In the genomic region with DNA sequence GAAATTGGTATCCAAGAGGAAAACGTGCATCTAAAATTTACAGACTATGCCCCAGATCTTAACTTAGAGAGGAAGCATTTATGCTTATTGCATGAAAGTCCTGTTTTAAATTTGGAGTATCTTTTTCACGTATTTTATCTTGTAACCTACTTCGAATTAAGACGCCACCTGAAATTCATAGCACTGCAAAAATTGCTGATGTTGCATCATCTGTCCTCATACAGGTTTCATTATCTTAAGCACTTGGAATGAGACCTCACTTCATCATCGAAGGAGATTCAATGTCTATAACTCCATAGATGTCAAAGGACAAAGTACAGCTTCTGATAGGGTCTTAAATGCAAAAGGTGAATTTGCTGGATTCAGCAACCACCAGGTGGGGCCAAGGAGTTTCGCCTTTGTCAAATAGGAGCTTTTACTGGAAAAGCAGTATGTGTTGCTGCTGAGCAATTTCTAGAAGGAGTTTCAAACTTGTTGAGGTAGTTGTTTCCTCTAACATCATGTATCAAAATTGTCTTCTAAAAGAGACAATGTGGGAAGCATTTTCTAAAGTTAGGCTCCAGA, we compare ENCODE assay signal across 7 cellular contexts.
A peak's percentile ranks its signal among the peaks of the same experiment; 100 is the strongest.
DNase-seq lines count a peak whose midpoint lies in the region; ATAC-seq, FAIRE-seq and TF ChIP-seq lines count a peak whose summit lies in the region.

No MANE protein-coding gene starts in this region.

- no peaks in the 10 kb centered on the region for H4K20me1 ChIP-seq in K562 (replicated peaks; ENCODE audit: control insufficient read depth, insufficient read depth, low read length)

- WGBS in K562 (ENCODE audit: insufficient coverage, low coverage, missing lambda C conversion rate) = 1% methylated on average over 6 of the region's 6 CpGs
- WGBS in gastroesophageal sphincter (ENCODE audit: low coverage in 1 of 2), 2 donors = 63 to 75% methylated on average over 5 to 6 of the region's 6 CpGs

- H3K4me3 ChIP-seq in K562 = no peak overlapping the region
- no peak overlapping the region for H3K4me3 ChIP-seq in gastroesophageal sphincter

- POLR2A ChIA-PET in K562 (lab: Yijun Ruan, JAX) = interaction anchor here (1.0 kb wide), 1 partner anchor 100 kb away, joined by 3 read pairs; no protein-coding TSS in a partner anchor

- H3K9ac ChIP-seq in K562 (ENCODE audit: insufficient read depth in 1 of 2, low read depth in 2 of 2, low read length in 2 of 2) = no peak overlapping the region

- BruUV-seq in K562 (replicated peaks; lab: Mats Ljungman, UMichigan) = no TSS peak

- H3K9me3 Mint-ChIP-seq in nephron = peaks cover 13% of the 10 kb centered on the region

- TF ChIP-seq POLR2A in K562 (conservative IDR thresholded peaks at IDR 0.05) = no peak
- no peak for TF ChIP-seq POLR2A in gastroesophageal sphincter (IDR thresholded peaks at IDR 0.05)

- TF ChIP-seq RAD21 in K562 (CRISPR knock-in tag; conservative IDR thresholded peaks at IDR 0.05 in 1 of 2, IDR thresholded peaks at IDR 0.05 in 1 of 2) = peak; percentile 63 to 68

- no peak overlapping the region for H3K27ac Mint-ChIP-seq in nephron

- ATAC-seq in K562 = peak; percentile 77
- no peak for ATAC-seq in HG02885 (IDR thresholded peaks at IDR 0.05; ENCODE audit: poor library complexity, unreplicated experiment)
- ATAC-seq in gastroesophageal sphincter = no peak

- no peak overlapping the region for H2AFZ ChIP-seq in K562 (ENCODE audit: low read depth, low read length)

- no peaks in the 10 kb centered on the region for H3K4me1 ChIP-seq in K562 (replicated peaks in 1 of 2; ENCODE audit: control insufficient read depth in 2 of 2, insufficient read depth in 2 of 2, low read length in 2 of 2)
- no peaks in the 10 kb centered on the region for H3K4me1 ChIP-seq in gastroesophageal sphincter

- H3K4me3 Mint-ChIP-seq in nephron = no peak overlapping the region

- TF ChIP-seq CTCF in GM10266 (IDR thresholded peaks at IDR 0.05; ENCODE audit: control insufficient read depth, insufficient read depth, low read depth, missing control alignments) = peak; percentile 33
- peak; percentile 56 to 69 (median 66); a peak in 5 of 6 replicates for TF ChIP-seq CTCF in K562 (IDR thresholded peaks at IDR 0.05 in 2 of 3, conservative IDR thresholded peaks at IDR 0.05 in 1 of 3; ENCODE audit: insufficient read depth in 2 of 3, low read depth in 1 of 3, low read length in 3 of 3)
- TF ChIP-seq CTCF in nephron (IDR thresholded peaks at IDR 0.05; ENCODE audit: unreplicated experiment in 3 of 3) = peak; percentile 40 to 55 (median 46)
- TF ChIP-seq CTCF in gastroesophageal sphincter (IDR thresholded peaks at IDR 0.05) = no peak

- H3K27me3 Mint-ChIP-seq in nephron (ENCODE audit: low read depth) = no peaks in the 10 kb centered on the region

- H3K79me2 ChIP-seq in K562 (ENCODE audit: control insufficient read depth, insufficient read depth, low read length) = no peaks in the 10 kb centered on the region

- no peaks in the 10 kb centered on the region for H3K9me1 ChIP-seq in K562 (ENCODE audit: control insufficient read depth, insufficient read depth, low read length)

- TF ChIP-seq EP300 in K562 (IDR thresholded peaks at IDR 0.05; ENCODE audit: low read length) = no peak
- no peak for TF ChIP-seq EP300 in gastroesophageal sphincter (IDR thresholded peaks at IDR 0.05)

- no peaks in the 10 kb centered on the region for H3K4me1 Mint-ChIP-seq in nephron

- no peak overlapping the region for H3K4me2 ChIP-seq in K562 (ENCODE audit: insufficient read depth, low read length)

- H3K27me3 ChIP-seq in K562 (ENCODE audit: control insufficient read depth in 2 of 2, insufficient read depth in 2 of 2, low read length in 2 of 2) (no peaks in the 10 kb centered on the region; a peak in 2 of 5 replicates), gastroesophageal sphincter (no peaks in the 10 kb centered on the region)

- no peaks in the 10 kb centered on the region for H3K36me3 Mint-ChIP-seq in nephron (ENCODE audit: low read depth)

- CTCF ChIA-PET in K562 (lab: Yijun Ruan, JAX; ENCODE audit: low intra/inter-chr PET ratio) = interaction anchor here (1.1 to 2.2 kb wide), 4 partner anchors 52 to 1440 kb away, joined by 3 to 18 read pairs (median 5); no protein-coding TSS in a partner anchor

- no peak for DNase-seq in GM10266 (ENCODE audit: extremely low spot score)
- DNase-seq in LoVo (ENCODE audit: low spot score) = peak; percentile 30
- DNase-seq in K562 (ENCODE audit: extremely low read depth in 1 of 4, low spot score in 3 of 4) = peak in 3 of 4 experiments; percentile 12 to 53 (median 32)
- no peak for DNase-seq in NCI-H2029 treated with DMSO at 0.1 percent for 48 hours (lab: John Stamatoyannopoulos, UW)

- in situ Hi-C loops in K562 (cut with MboI) = no loop called here

- no peaks in the 10 kb centered on the region for H3K9me3 ChIP-seq in K562 (replicated peaks; ENCODE audit: control insufficient read depth, insufficient read depth, low read depth, low read length)
- peaks cover 0 to 13% (median 0%) of the 10 kb centered on the region in 3 donors for H3K9me3 ChIP-seq in gastroesophageal sphincter

- no peaks in the 10 kb centered on the region for H3K36me3 ChIP-seq in K562 (ENCODE audit: control insufficient read depth, insufficient read depth, low read length)
- no peaks in the 10 kb centered on the region for H3K36me3 ChIP-seq in gastroesophageal sphincter

- intact Hi-C loops in K562 (cut with micrococcal nuclease) = loop anchor here (1.0 to 10.0 kb wide), 2 partner anchors 55 to 1437 kb away; no protein-coding TSS in a partner anchor

- H3K27ac ChIP-seq in K562 (ENCODE audit: extremely low read depth, low read depth, low read length) (no peak overlapping the region), gastroesophageal sphincter (no peak overlapping the region)

- FAIRE-seq in K562 (lab: Jason Lieb, UNC) = peak; percentile 84

TF ChIP-seq in K562, 482 proteins besides CTCF, POLR2A, EP300 and RAD21 (continues in another document):
- TF ChIP-seq CBFA2T2 (conservative IDR thresholded peaks at IDR 0.05) = no peak
- TF ChIP-seq SMC3 (conservative IDR thresholded peaks at IDR 0.05; ENCODE audit: insufficient read depth, low read depth, low read length) = peak; percentile 66
- TF ChIP-seq ZNF561 (CRISPR knock-in tag; conservative IDR thresholded peaks at IDR 0.05) = no peak
- TF ChIP-seq POLR3G (IDR thresholded peaks at IDR 0.05; ENCODE audit: extremely low read depth, insufficient read length, insufficient replicate concordance) = no peak
- peak; percentile 86 for TF ChIP-seq ZNF316 (IDR thresholded peaks at IDR 0.05)
- no peak for TF ChIP-seq NR1H2 (CRISPR knock-in tag; IDR thresholded peaks at IDR 0.05)
- TF ChIP-seq ZSCAN32 (CRISPR knock-in tag; IDR thresholded peaks at IDR 0.05) = peak; percentile 30; the same call in 1 of the 2 replicates
- TF ChIP-seq, protein P1, sequence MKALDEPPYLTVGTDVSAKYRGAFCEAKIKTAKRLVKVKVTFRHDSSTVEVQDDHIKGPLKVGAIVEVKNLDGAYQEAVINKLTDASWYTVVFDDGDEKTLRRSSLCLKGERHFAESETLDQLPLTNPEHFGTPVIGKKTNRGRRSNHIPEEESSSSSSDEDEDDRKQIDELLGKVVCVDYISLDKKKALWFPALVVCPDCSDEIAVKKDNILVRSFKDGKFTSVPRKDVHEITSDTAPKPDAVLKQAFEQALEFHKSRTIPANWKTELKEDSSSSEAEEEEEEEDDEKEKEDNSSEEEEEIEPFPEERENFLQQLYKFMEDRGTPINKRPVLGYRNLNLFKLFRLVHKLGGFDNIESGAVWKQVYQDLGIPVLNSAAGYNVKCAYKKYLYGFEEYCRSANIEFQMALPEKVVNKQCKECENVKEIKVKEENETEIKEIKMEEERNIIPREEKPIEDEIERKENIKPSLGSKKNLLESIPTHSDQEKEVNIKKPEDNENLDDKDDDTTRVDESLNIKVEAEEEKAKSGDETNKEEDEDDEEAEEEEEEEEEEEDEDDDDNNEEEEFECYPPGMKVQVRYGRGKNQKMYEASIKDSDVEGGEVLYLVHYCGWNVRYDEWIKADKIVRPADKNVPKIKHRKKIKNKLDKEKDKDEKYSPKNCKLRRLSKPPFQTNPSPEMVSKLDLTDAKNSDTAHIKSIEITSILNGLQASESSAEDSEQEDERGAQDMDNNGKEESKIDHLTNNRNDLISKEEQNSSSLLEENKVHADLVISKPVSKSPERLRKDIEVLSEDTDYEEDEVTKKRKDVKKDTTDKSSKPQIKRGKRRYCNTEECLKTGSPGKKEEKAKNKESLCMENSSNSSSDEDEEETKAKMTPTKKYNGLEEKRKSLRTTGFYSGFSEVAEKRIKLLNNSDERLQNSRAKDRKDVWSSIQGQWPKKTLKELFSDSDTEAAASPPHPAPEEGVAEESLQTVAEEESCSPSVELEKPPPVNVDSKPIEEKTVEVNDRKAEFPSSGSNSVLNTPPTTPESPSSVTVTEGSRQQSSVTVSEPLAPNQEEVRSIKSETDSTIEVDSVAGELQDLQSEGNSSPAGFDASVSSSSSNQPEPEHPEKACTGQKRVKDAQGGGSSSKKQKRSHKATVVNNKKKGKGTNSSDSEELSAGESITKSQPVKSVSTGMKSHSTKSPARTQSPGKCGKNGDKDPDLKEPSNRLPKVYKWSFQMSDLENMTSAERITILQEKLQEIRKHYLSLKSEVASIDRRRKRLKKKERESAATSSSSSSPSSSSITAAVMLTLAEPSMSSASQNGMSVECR (CRISPR knock-in tag; IDR thresholded peaks at IDR 0.05) = no peak
- no peak for TF ChIP-seq TEAD1 (CRISPR knock-in tag; IDR thresholded peaks at IDR 0.05)
- TF ChIP-seq USF1 (CRISPR knock-in tag; IDR thresholded peaks at IDR 0.05) = no peak
- TF ChIP-seq ZNF23 (CRISPR knock-in tag; IDR thresholded peaks at IDR 0.05) = no peak
- TF ChIP-seq ZNF224 (CRISPR knock-in tag; IDR thresholded peaks at IDR 0.05) = no peak

Comparison
In these comparisons a context has a peak if more than half of its experiments do, and no peak if none do; other contexts are left out.
1. DNase-seq: peak in LoVo (single experiment) and K562 (3 of 4); none in GM10266 (single experiment) and NCI-H2029 treated with DMSO at 0.1 percent for 48 hours (single experiment).
2. CTCF ChIP-seq: peak in GM10266 (single experiment), K562 (3 of 3) and nephron (3 of 3); none in gastroesophageal sphincter (0 of 4).